8 cellular contexts compared by ENCODE assay signal in the genomic region with DNA sequence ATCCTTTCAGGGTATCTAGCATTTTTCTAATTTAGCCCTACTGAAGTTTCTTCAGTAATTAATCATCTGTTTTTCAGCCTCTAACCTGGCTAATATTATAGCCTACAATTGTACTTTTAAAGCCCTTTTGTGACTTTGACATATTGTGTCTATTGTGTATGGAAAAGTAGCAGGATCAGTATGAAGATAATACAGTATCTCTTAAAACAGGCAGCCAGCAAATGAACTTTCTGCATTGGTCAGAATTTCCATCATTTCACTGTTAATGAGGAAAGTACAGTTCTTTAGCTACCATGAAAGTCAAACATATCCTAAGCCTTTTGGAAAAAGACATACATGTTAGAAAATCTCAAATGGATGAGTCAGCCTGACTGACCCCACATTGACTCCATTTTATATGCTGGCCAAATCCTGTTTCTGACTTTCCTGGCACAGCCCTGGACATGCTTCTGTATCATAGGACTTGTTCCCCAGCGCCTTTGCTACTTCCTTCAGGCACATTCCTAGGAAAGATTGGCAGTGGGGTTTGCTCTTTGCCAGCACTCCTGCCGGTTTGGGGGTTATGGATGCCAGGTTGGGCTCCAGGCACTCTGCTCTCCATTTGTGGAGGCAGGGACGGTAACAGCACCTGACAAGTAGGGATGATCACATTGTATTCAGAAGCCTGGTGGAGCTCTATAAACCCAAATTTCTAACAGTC. TPM values are rescaled to one million over a fixed set of nuclear protein-coding genes. Genes with fewer than 3 reads are reported as not detected.
DNase-seq lines count a peak whose midpoint lies in the region; ATAC-seq, FAIRE-seq and TF ChIP-seq lines count a peak whose summit lies in the region.

No MANE protein-coding gene starts in this region.

- H3K27ac ChIP-seq in A549: peak overlapping the region in 1 of 2 experiments; percentile 42; a peak in 1 of 6 replicates
- H3K27ac ChIP-seq in mammary epithelial cell (ENCODE audit: insufficient read depth, low read depth, low read length): peak overlapping the region; percentile 59
- H3K27ac ChIP-seq in lung (ENCODE audit: low read depth in 1 of 2, low read length in 1 of 2): peak overlapping the region in 1 of 2 donors; percentile 64

- no peak for TF ChIP-seq CTCF in A549 (IDR thresholded peaks at IDR 0.05)
- no peak for TF ChIP-seq CTCF in mammary epithelial cell (conservative IDR thresholded peaks at IDR 0.05 in 1 of 2, IDR thresholded peaks at IDR 0.05 in 1 of 2; ENCODE audit: extremely low read depth in 1 of 2, insufficient read depth in 1 of 2, low read depth in 1 of 2, low read length in 2 of 2)
- TF ChIP-seq CTCF in lung (IDR thresholded peaks at IDR 0.05; ENCODE audit: control extremely low read depth, extremely low read depth): no peak

- H3K36me3 ChIP-seq in mammary epithelial cell (ENCODE audit: insufficient read depth, low read length) (peaks cover 20% of the 10 kb centered on the region), lung (ENCODE audit: control insufficient read depth in 2 of 2, insufficient read depth in 2 of 2, low read length in 2 of 2) (peaks cover 6 to 15% of the 10 kb centered on the region in 2 donors)

- intact Hi-C loops in mammary epithelial cell (cut with micrococcal nuclease): loop anchor here (2.0 kb wide), 1 partner anchor 81 kb away; no protein-coding TSS in a partner anchor

- no peaks in the 10 kb centered on the region for H3K27me3 ChIP-seq in mammary epithelial cell (ENCODE audit: insufficient read depth, low read length)
- no peaks in the 10 kb centered on the region for H3K27me3 ChIP-seq in lung (ENCODE audit: control insufficient read depth, insufficient read depth)

- dilution Hi-C loops in mammary epithelial cell (cut with HindIII; ENCODE audit: low sequenced_read_pairs): no loop called here

- H3K4me3 ChIP-seq in A549 (no peak overlapping the region), mammary epithelial cell (replicated peaks in 1 of 3; ENCODE audit: insufficient read depth in 1 of 3, low read depth in 2 of 3, low read length in 3 of 3) (peak overlapping the region in 2 of 3 experiments; percentile 2 to 15), lung (no peak overlapping the region)

- POLR2A ChIA-PET in A549 (lab: Yijun Ruan, JAX): no interaction called here

- H3K9ac ChIP-seq in mammary epithelial cell (ENCODE audit: insufficient read depth, low read length): peak overlapping the region; percentile 25

- ATAC-seq in A549: peak in 1 of 2 experiments; percentile 70; a peak in 3 of 6 replicates
- peak; percentile 75 for ATAC-seq in lung (ENCODE audit: insufficient read depth, low FRiP score)
- no peak for ATAC-seq in HG03432 (IDR thresholded peaks at IDR 0.05; ENCODE audit: unreplicated experiment)
- ATAC-seq in HG03521 (IDR thresholded peaks at IDR 0.05; ENCODE audit: unreplicated experiment): no peak

- no peak for TF ChIP-seq EP300 in A549 (IDR thresholded peaks at IDR 0.05)

- in situ Hi-C loops in mammary epithelial cell (cut with MboI; ENCODE audit: low sequenced_read_pairs in 2 of 2): no loop called here

- BruUV-seq in mammary epithelial cell (replicated peaks; lab: Mats Ljungman, UMichigan): no TSS peak

- H2AFZ ChIP-seq in mammary epithelial cell (ENCODE audit: low read depth, low read length): no peak overlapping the region

- WGBS in A549 (ENCODE audit: missing lambda C conversion rate): 57% methylated on average over 3 of the region's 3 CpGs
- WGBS in mammary epithelial cell (ENCODE audit: low coverage, missing lambda C conversion rate): 0% methylated on average over 2 of the region's 3 CpGs
- 36 to 42% methylated on average over 3 of the region's 3 CpGs for WGBS in lung, 2 donors

- FAIRE-seq in A549 (lab: Jason Lieb, UNC): no peak

- no peak for TF ChIP-seq POLR2A in A549 (IDR thresholded peaks at IDR 0.05; ENCODE audit: low read length)

- H3K4me2 ChIP-seq in A549 (peak overlapping the region; percentile 12; the same call in 2 of the 3 replicates), mammary epithelial cell (ENCODE audit: insufficient read depth, low read depth, low read length) (peak overlapping the region; percentile 63)

- H3K79me2 ChIP-seq in mammary epithelial cell (ENCODE audit: insufficient read depth, low read length): peaks cover 97% of the 10 kb centered on the region

- CTCF ChIA-PET in A549 (lab: Yijun Ruan, JAX): interaction anchor here (1.2 to 4.1 kb wide), 3 partner anchors 23 to 81 kb away, joined by 3 to 29 read pairs (median 7); no protein-coding TSS in a partner anchor
- CTCF ChIA-PET in mammary epithelial cell (lab: Charles Lee; ENCODE audit: low non-redundant PET): interaction anchor here (0.6 to 0.7 kb wide), 2 partner anchors 22 to 82 kb away, joined by 3 to 6 read pairs; no protein-coding TSS in a partner anchor

- no peak for DNase-seq in A549 (ENCODE audit: low read depth in 1 of 2, low spot score in 1 of 2)
- DNase-seq in LHCN-M2 (ENCODE audit: low read depth): peak; percentile 84
- DNase-seq in mammary epithelial cell: peak; percentile 81
- no peak for DNase-seq in lung (ENCODE audit: low spot score)
- no peak for DNase-seq in DMS53 treated with DMSO at 0.1 percent for 48 hours (lab: John Stamatoyannopoulos, UW; ENCODE audit: unreplicated experiment)
- DNase-seq in SKM-1 treated with dmso at 0.1 percent for 144 hours (lab: John Stamatoyannopoulos, UW; ENCODE audit: unreplicated experiment): no peak

- no peak for TF ChIP-seq RAD21 in A549 (conservative IDR thresholded peaks at IDR 0.05 in 1 of 2, IDR thresholded peaks at IDR 0.05 in 1 of 2)

- H3K9me3 ChIP-seq in A549 (no peaks in the 10 kb centered on the region), mammary epithelial cell (replicated peaks; ENCODE audit: insufficient read depth, low read length) (no peaks in the 10 kb centered on the region), lung (ENCODE audit: control insufficient read depth in 2 of 2, insufficient read depth in 1 of 2, low read length in 1 of 2) (no peaks in the 10 kb centered on the region)

- no peaks in the 10 kb centered on the region for H4K20me1 ChIP-seq in mammary epithelial cell (ENCODE audit: insufficient read depth, low read length)

- H3K4me1 ChIP-seq in A549 (peaks cover 33% of the 10 kb centered on the region), mammary epithelial cell (ENCODE audit: insufficient read depth, low read length) (peaks cover 29% of the 10 kb centered on the region), lung (ENCODE audit: control insufficient read depth in 2 of 2, insufficient read depth in 2 of 2, low read length in 2 of 2) (peaks cover 4 to 60% of the 10 kb centered on the region in 2 donors)

TF ChIP-seq in A549, 52 proteins besides CTCF, POLR2A, EP300 and RAD21:
- TF ChIP-seq FOSL2 (IDR thresholded peaks at IDR 0.05) (no peak), FOSL2 (CRISPR knock-in tag; IDR thresholded peaks at IDR 0.05) (0 out of 2 replicates have a peak, but pooled peaks have one; percentile 17), FOXS1 (CRISPR knock-in tag; IDR thresholded peaks at IDR 0.05) (no peak)

RNA-seq across cellular contexts. Expression of a gene that starts 43.6 kb away (rescaled TPM):
- polyA plus RNA-seq in A549 (2011; rRNA removed) (20.8 and 28.3 TPM in 2 replicates), A549 (2017; fragmentation: RNase III; extraction: RNeasy Plus Mini Kit Qiagen cat#74134 plus additional on column Dnase treatment) (68.0 to 73.7 TPM (median 70.6 TPM) in 3 replicates), mammary epithelial cell (10.6 TPM), lung (10 to 100 TPM; 39.7 to 50.6 TPM)
- 6.5 and 6.9 TPM in 2 replicates for polyA plus RNA-seq in A549 (2012; cell fraction: cytosol; rRNA removed)
- 7.5 and 10.8 TPM in 2 replicates for polyA plus RNA-seq in A549 (2012; cell fraction: nucleus; rRNA removed)
- 13.2 and 15.6 TPM in 2 replicates for polyA minus RNA-seq in A549 (2011; rRNA and poly(A)+ RNA removed)
- total RNA-seq in LHCN-M2 (2014; rRNA removed) (29.7 and 37.4 TPM in 2 replicates), mammary epithelial cell (10 to 100 TPM; 13.2 to 92.0 TPM), lung (10 to 100 TPM; 52.7 to 62.7 TPM)
- 27.1 TPM for polyA plus RNA-seq in LHCN-M2 (2012)
- 21.7 TPM for polyA minus RNA-seq in mammary epithelial cell

Comparison
In these comparisons a context has a peak if more than half of its experiments do, and no peak if none do; other contexts are left out.
1. DNase-seq: peak in LHCN-M2 (single experiment) and mammary epithelial cell (single experiment); none in A549 (0 of 2), lung (single experiment), DMS53 treated with DMSO at 0.1 percent for 48 hours (single experiment) and SKM-1 treated with dmso at 0.1 percent for 144 hours (single experiment).
2. H3K4me3 ChIP-seq: peak in mammary epithelial cell (2 of 3); none in A549 (single experiment) and lung (single experiment).